ENCODE assay signal across 25 cellular contexts in genomic region chr13:95650691-95651090, GRCh38. TPM values are rescaled to one million over a fixed set of nuclear protein-coding genes. Genes with fewer than 3 reads are reported as not detected.
"Had no signal": no experiment of that assay in that cellular context is flagged by ENCODE, and none has a peak within 500 bp of the region (broad histone marks: within the 10 kb centered on the region; RNA-seq: fewer than 3 reads in every experiment).

No MANE protein-coding gene starts in this region.

- H3K27ac ChIP-seq: adrenal gland, body of pancreas, gastrocnemius medialis, left lung, lower lobe of right lung, neural progenitor cell, right atrium auricular region, suprapubic skin, tibial artery had no signal

- H3K9me3 ChIP-seq: adrenal gland, body of pancreas, gastrocnemius medialis, left lung, lower lobe of right lung, right atrium auricular region, spleen, suprapubic skin, tibial artery had no signal

- H3K4me3 Mint-ChIP-seq: activated naive CD4-positive, alpha-beta T cell treated with anti-CD3 and anti-CD28 coated beads for 36 hours; activated naive CD8-positive, alpha-beta T cell treated with anti-CD3 and anti-CD28 coated beads for 36 hours; effector memory CD8-positive, alpha-beta T cell; natural killer cell; neural progenitor cell had no signal

- H3K27me3 ChIP-seq: adrenal gland, body of pancreas, gastrocnemius medialis, neural progenitor cell, right atrium auricular region, suprapubic skin, tibial artery had no signal

- H3K27ac Mint-ChIP-seq: activated naive CD4-positive, alpha-beta T cell treated with anti-CD3 and anti-CD28 coated beads for 36 hours; activated naive CD8-positive, alpha-beta T cell treated with anti-CD3 and anti-CD28 coated beads for 36 hours; effector memory CD8-positive, alpha-beta T cell; natural killer cell; neural progenitor cell had no signal

- H3K4me3 ChIP-seq: adrenal gland, body of pancreas, gastrocnemius medialis, left lung, lower lobe of right lung, neural progenitor cell, right atrium auricular region, spleen, suprapubic skin, tibial artery had no signal

- H3K36me3 Mint-ChIP-seq: activated naive CD8-positive, alpha-beta T cell treated with anti-CD3 and anti-CD28 coated beads for 36 hours; natural killer cell; neural progenitor cell had no signal

- H3K4me1 ChIP-seq: adrenal gland, body of pancreas, gastrocnemius medialis, lower lobe of right lung, neural progenitor cell, right atrium auricular region, spleen, suprapubic skin, tibial artery had no signal

- H3K4me1 Mint-ChIP-seq: activated naive CD8-positive, alpha-beta T cell treated with anti-CD3 and anti-CD28 coated beads for 36 hours; natural killer cell had no signal

- H3K36me3 ChIP-seq: adrenal gland, gastrocnemius medialis, left lung, lower lobe of right lung, neural progenitor cell, right atrium auricular region, spleen, suprapubic skin, tibial artery had no signal

- H3K9me3 Mint-ChIP-seq: activated naive CD4-positive, alpha-beta T cell treated with anti-CD3 and anti-CD28 coated beads for 36 hours; activated naive CD8-positive, alpha-beta T cell treated with anti-CD3 and anti-CD28 coated beads for 36 hours; effector memory CD8-positive, alpha-beta T cell; natural killer cell; neural progenitor cell had no signal

- ATAC-seq: body of pancreas; effector memory CD8-positive, alpha-beta T cell; gastrocnemius medialis; left lung; lower lobe of right lung; natural killer cell had no signal

- DNase-seq: activated CD4-positive, alpha-beta T cell treated with anti-CD3 and anti-CD28 coated beads for 4 hours; activated CD4-positive, alpha-beta T cell treated with anti-CD3 and anti-CD28 coated beads, Interleukin-2, amount 50 U/mL, for 48 hours; activated CD4-positive, CD25-positive, alpha-beta regulatory T cell; activated CD8-positive, alpha-beta memory T cell treated with anti-CD3 and anti-CD28 coated beads for 24 hours; activated effector memory CD4-positive, alpha-beta T cell treated with Interleukin-2 at 50 U/mL for 16 hours; activated naive CD4-positive, alpha-beta T cell treated with anti-CD3 and anti-CD28 coated beads for 36 hours; activated naive CD8-positive, alpha-beta T cell treated with anti-CD3 and anti-CD28 coated beads for 36 hours; adrenal gland; aorta; body of pancreas; effector memory CD8-positive, alpha-beta T cell; erythroblast; gastrocnemius medialis; glutamatergic neuron; left lung; lower lobe of right lung; mesenchymal stem cell; natural killer cell; occipital lobe; spleen; stimulated activated naive CD4-positive, alpha-beta T cell; tibial artery had no signal

RNA-seq across cellular contexts. Expression of gene DZIP1, which starts 6.2 kb away (rescaled TPM):
- total RNA-seq: natural killer cell had no signal
